In the genomic region with DNA sequence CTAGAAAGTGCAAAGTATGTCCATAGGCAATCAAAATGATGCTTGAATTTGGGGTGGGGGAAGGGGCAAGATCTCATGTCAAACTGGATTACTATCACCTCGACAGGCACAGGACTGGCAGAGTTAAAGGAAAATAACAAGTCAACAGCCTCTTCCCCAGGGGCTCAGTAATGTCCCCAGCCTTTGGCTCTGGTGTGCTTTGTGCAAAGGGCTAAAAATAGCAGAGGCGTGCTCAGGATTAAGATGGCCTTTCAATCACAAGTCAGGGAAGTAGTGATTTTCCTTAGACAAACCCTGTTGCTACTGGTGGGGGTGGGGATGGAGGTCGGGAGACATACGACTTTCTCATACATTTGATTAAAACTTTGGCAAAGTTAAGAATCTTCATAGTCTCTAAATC, we compare ENCODE assay signal across 24 cellular contexts.
"Had no signal": no experiment of that assay in that cellular context is flagged by ENCODE, and none has a peak within 500 bp of the region (broad histone marks: within the 10 kb centered on the region; RNA-seq: fewer than 3 reads in every experiment).

No MANE protein-coding gene starts in this region.

- H3K4me1 ChIP-seq: colonic mucosa, esophagus muscularis mucosa, foreskin keratinocyte, gastroesophageal sphincter, prostate gland, right atrium auricular region, stomach, thyroid gland, vagina had no signal

- H3K27ac ChIP-seq: colonic mucosa, esophagus muscularis mucosa, foreskin keratinocyte, gastroesophageal sphincter, prostate gland, right atrium auricular region, stomach, thyroid gland, vagina had no signal

- ATAC-seq: foreskin keratinocyte; gastroesophageal sphincter; left colon; natural killer cell; sciatic nerve; stimulated activated effector memory CD8-positive, alpha-beta T cell treated with anti-CD3 and anti-CD28 coated beads, Interleukin-12 subunit alpha, Interleukin-12 subunit beta, amount 100 ng/mL, for 72 hours had no signal

- H3K27me3 ChIP-seq: colonic mucosa, right atrium auricular region, vagina had no signal

- H3K4me3 ChIP-seq: colonic mucosa, esophagus muscularis mucosa, gastroesophageal sphincter, lung, prostate gland, right atrium auricular region, stomach, thyroid gland, vagina had no signal

- H3K9me3 ChIP-seq: colonic mucosa, esophagus muscularis mucosa, gastroesophageal sphincter, prostate gland, right atrium auricular region, stomach, thyroid gland, vagina had no signal

- H3K36me3 ChIP-seq: colonic mucosa, esophagus muscularis mucosa, gastroesophageal sphincter, prostate gland, right atrium auricular region, stomach, thyroid gland, vagina had no signal

- DNase-seq: colonic mucosa; dermis blood vessel endothelial cell; effector memory CD4-positive, alpha-beta T cell; foreskin keratinocyte; hypothalamus; immature natural killer cell; islet precursor cell; kidney glomerular epithelial cell; left colon; natural killer cell; stimulated activated CD4-positive, alpha-beta T cell treated with anti-CD3 and anti-CD28 coated beads, Interleukin-2, amount 100 ng/mL, for 24 hours; stimulated activated CD4-positive, alpha-beta T cell treated with anti-CD3 and anti-CD28 coated beads, Interleukin-4, amount 100 ng/mL, for 24 hours; stimulated activated naive CD4-positive, alpha-beta T cell treated with Interleukin-2 at 50 U/mL for 16 hours; stomach; thyroid gland; trophoblast cell had no signal
